Comparison of ENCODE assay signal across 9 cellular contexts in genomic region chr2:120820263-120820884, GRCh38.
DNase-seq lines count a peak whose midpoint lies in the region; ATAC-seq and TF ChIP-seq lines count a peak whose summit lies in the region.
"Had no signal": no experiment of that assay in that cellular context is flagged by ENCODE, and none has a peak within 500 bp of the region (broad histone marks: within the 10 kb centered on the region; RNA-seq: fewer than 3 reads in every experiment).

No MANE protein-coding gene starts in this region.

- dilution Hi-C loops in mammary epithelial cell (cut with HindIII; ENCODE audit: low sequenced_read_pairs) = no loop called here

- no peak overlapping the region for H3K27ac ChIP-seq in mammary epithelial cell (ENCODE audit: insufficient read depth, low read depth, low read length)

- peaks cover 68% of the 10 kb centered on the region for H3K4me1 Mint-ChIP-seq in nephron progenitor cell
- no peaks in the 10 kb centered on the region for H3K4me1 Mint-ChIP-seq in activated CD8-positive, alpha-beta T cell treated with anti-CD3 and anti-CD28 coated beads, Interleukin-2, amount 10 ng/mL, durations not matched to agents 7 days and 5 days (ENCODE audit: low read depth)

- no peaks in the 10 kb centered on the region for H3K9me3 ChIP-seq in mammary epithelial cell (replicated peaks; ENCODE audit: insufficient read depth, low read length)

- H3K4me3 Mint-ChIP-seq in nephron progenitor cell = peak overlapping the region; percentile 25
- H3K4me3 Mint-ChIP-seq in activated CD8-positive, alpha-beta T cell treated with anti-CD3 and anti-CD28 coated beads, Interleukin-2, amount 10 ng/mL, durations not matched to agents 7 days and 5 days = no peak overlapping the region

- POLR2A ChIA-PET in activated CD8-positive, alpha-beta T cell treated with anti-CD3 and anti-CD28 coated beads, Interleukin-2, amount 10 ng/mL, durations not matched to agents 7 days and 5 days (lab: Charles Lee) = no interaction called here

- H3K4me3 ChIP-seq in AG09309 (ENCODE audit: control insufficient read depth, low read depth, low read length) (peak overlapping the region; percentile 13), mammary epithelial cell (replicated peaks in 1 of 3; ENCODE audit: insufficient read depth in 1 of 3, low read depth in 2 of 3, low read length in 3 of 3) (no peak overlapping the region)

- in situ Hi-C loops in mammary epithelial cell (cut with MboI; ENCODE audit: low sequenced_read_pairs in 2 of 2) = no loop called here

- no peaks in the 10 kb centered on the region for H3K4me1 ChIP-seq in mammary epithelial cell (ENCODE audit: insufficient read depth, low read length)

- no peak for ATAC-seq in activated CD8-positive, alpha-beta T cell treated with anti-CD3 and anti-CD28 coated beads, Interleukin-2, amount 10 ng/mL, durations not matched to agents 7 days and 5 days

- no peaks in the 10 kb centered on the region for H3K9me3 Mint-ChIP-seq in nephron progenitor cell
- no peaks in the 10 kb centered on the region for H3K9me3 Mint-ChIP-seq in activated CD8-positive, alpha-beta T cell treated with anti-CD3 and anti-CD28 coated beads, Interleukin-2, amount 10 ng/mL, durations not matched to agents 7 days and 5 days (ENCODE audit: insufficient read depth)

- DNase-seq in AG09309 (ENCODE audit: low read depth) (no peak), NCI-H2171 treated with DMSO at 0.1 percent for 48 hours (lab: John Stamatoyannopoulos, UW) (peak; percentile 88), ecto neural progenitor cell (ENCODE audit: low spot score) (peak; percentile 80), nephron progenitor cell (peak; percentile 60), mammary epithelial cell (no peak), NCI-H187 treated with DMSO at 0.1 percent for 48 hours (lab: John Stamatoyannopoulos, UW) (no peak)
- no peak for DNase-seq in activated CD8-positive, alpha-beta T cell treated with anti-CD3 and anti-CD28 coated beads, Interleukin-2, amount 10 ng/mL, durations not matched to agents 7 days and 5 days
- no peak for DNase-seq in activated CD8-positive, alpha-beta memory T cell treated with anti-CD3 and anti-CD28 coated beads, Interleukin-2, amount 50 U/mL, for 48 hours
- DNase-seq: COR-L47 had no signal

- CTCF ChIA-PET in activated CD8-positive, alpha-beta T cell treated with anti-CD3 and anti-CD28 coated beads, Interleukin-2, amount 10 ng/mL, durations not matched to agents 7 days and 5 days (lab: Charles Lee) = no interaction called here
- CTCF ChIA-PET in mammary epithelial cell (lab: Charles Lee; ENCODE audit: low non-redundant PET) = no interaction called here

- WGBS in mammary epithelial cell (ENCODE audit: low coverage, missing lambda C conversion rate) = 29% methylated on average over 12 of the region's 17 CpGs

- no peak overlapping the region for H3K9ac ChIP-seq in mammary epithelial cell (ENCODE audit: insufficient read depth, low read length)

- no peaks in the 10 kb centered on the region for H4K20me1 ChIP-seq in mammary epithelial cell (ENCODE audit: insufficient read depth, low read length)

- peaks cover 11% of the 10 kb centered on the region for H3K27me3 Mint-ChIP-seq in nephron progenitor cell (ENCODE audit: low read depth, poor library complexity)
- H3K27me3 Mint-ChIP-seq in activated CD8-positive, alpha-beta T cell treated with anti-CD3 and anti-CD28 coated beads, Interleukin-2, amount 10 ng/mL, durations not matched to agents 7 days and 5 days (ENCODE audit: low read depth) = no peaks in the 10 kb centered on the region

- peak overlapping the region; percentile 57 for H3K27ac Mint-ChIP-seq in nephron progenitor cell
- H3K27ac Mint-ChIP-seq in activated CD8-positive, alpha-beta T cell treated with anti-CD3 and anti-CD28 coated beads, Interleukin-2, amount 10 ng/mL, durations not matched to agents 7 days and 5 days = no peak overlapping the region

- TF ChIP-seq CTCF in AG09309 (IDR thresholded peaks at IDR 0.05; ENCODE audit: control insufficient read depth, insufficient read depth, low read depth, low read length, missing control alignments) (no peak), nephron progenitor cell (IDR thresholded peaks at IDR 0.05) (no peak), mammary epithelial cell (conservative IDR thresholded peaks at IDR 0.05 in 1 of 2, IDR thresholded peaks at IDR 0.05 in 1 of 2; ENCODE audit: extremely low read depth in 1 of 2, insufficient read depth in 1 of 2, low read depth in 1 of 2, low read length in 2 of 2) (no peak)

- H3K79me2 ChIP-seq in mammary epithelial cell (ENCODE audit: insufficient read depth, low read length) = no peaks in the 10 kb centered on the region

- intact Hi-C loops in mammary epithelial cell (cut with micrococcal nuclease) = no loop called here

- H3K27me3 ChIP-seq in mammary epithelial cell (ENCODE audit: insufficient read depth, low read length) = peaks cover 2% of the 10 kb centered on the region

- H3K36me3 ChIP-seq in mammary epithelial cell (ENCODE audit: insufficient read depth, low read length) = no peaks in the 10 kb centered on the region

- BruUV-seq in mammary epithelial cell (replicated peaks; lab: Mats Ljungman, UMichigan) = no TSS peak

- H3K36me3 Mint-ChIP-seq in nephron progenitor cell (ENCODE audit: low read depth) = no peaks in the 10 kb centered on the region
- no peaks in the 10 kb centered on the region for H3K36me3 Mint-ChIP-seq in activated CD8-positive, alpha-beta T cell treated with anti-CD3 and anti-CD28 coated beads, Interleukin-2, amount 10 ng/mL, durations not matched to agents 7 days and 5 days (ENCODE audit: low read depth)

- H2AFZ ChIP-seq in mammary epithelial cell (ENCODE audit: low read depth, low read length) = no peak overlapping the region

- no peak overlapping the region for H3K4me2 ChIP-seq in mammary epithelial cell (ENCODE audit: insufficient read depth, low read depth, low read length)

Comparison
In these comparisons a context has a peak if more than half of its experiments do, and no peak if none do; other contexts are left out.
1. DNase-seq: peak in NCI-H2171 treated with DMSO at 0.1 percent for 48 hours (single experiment), ecto neural progenitor cell (single experiment) and nephron progenitor cell (single experiment); none in AG09309 (single experiment), activated CD8-positive, alpha-beta T cell treated with anti-CD3 and anti-CD28 coated beads, Interleukin-2, amount 10 ng/mL, durations not matched to agents 7 days and 5 days (single experiment), activated CD8-positive, alpha-beta memory T cell treated with anti-CD3 and anti-CD28 coated beads, Interleukin-2, amount 50 U/mL, for 48 hours (single experiment), mammary epithelial cell (single experiment) and NCI-H187 treated with DMSO at 0.1 percent for 48 hours (single experiment).